Comparison of ENCODE assay signal across 8 cellular contexts in genomic region chr7:100396421-100396982, GRCh38. TPM values are rescaled to one million over a fixed set of nuclear protein-coding genes. Genes with fewer than 3 reads are reported as not detected.
DNase-seq lines count a peak whose midpoint lies in the region; ATAC-seq and TF ChIP-seq lines count a peak whose summit lies in the region.

No MANE protein-coding gene starts in this region.

- H4K91ac ChIP-seq in neuronal stem cell (ENCODE audit: low read depth, low read length, poor library complexity), result no peak overlapping the region

- CTCF ChIA-PET in Calu3 (lab: Charles Lee), result no interaction called here

- no peak overlapping the region for H3K23ac ChIP-seq in neuronal stem cell (ENCODE audit: low read depth, low read length, poor library complexity)

- H3K27me3 ChIP-seq in neuronal stem cell (ENCODE audit: control insufficient read depth in 3 of 3, insufficient read depth in 3 of 3, low read depth in 1 of 3, low read length in 3 of 3), result peaks cover 0 to 2% (median 0%) of the 10 kb centered on the region in 3 experiments

- TF ChIP-seq CTCF in lower leg skin (IDR thresholded peaks at IDR 0.05), result no peak
- TF ChIP-seq CTCF in Calu3 (IDR thresholded peaks at IDR 0.05; ENCODE audit: unreplicated experiment), result no peak

- no peak overlapping the region for H2AK5ac ChIP-seq in neuronal stem cell (ENCODE audit: low read depth, low read length)

- no peak overlapping the region for H3K14ac ChIP-seq in neuronal stem cell (ENCODE audit: low read length)

- H3K9ac ChIP-seq in neuronal stem cell (ENCODE audit: low read depth, low read length, poor library complexity), result no peak overlapping the region

- no peak overlapping the region for H3K4ac ChIP-seq in neuronal stem cell (ENCODE audit: low read length)

- no peak overlapping the region for H3K27ac ChIP-seq in neuronal stem cell (replicated peaks; ENCODE audit: low read length)

- no peaks in the 10 kb centered on the region for H3K36me3 Mint-ChIP-seq in Calu3 (ENCODE audit: insufficient read depth, unreplicated experiment)

- H3K4me1 Mint-ChIP-seq in Calu3 (ENCODE audit: low read depth, unreplicated experiment), result no peaks in the 10 kb centered on the region

- no peak overlapping the region for H3K18ac ChIP-seq in neuronal stem cell (ENCODE audit: low read length)

- DNase-seq in NOMO-1 (lab: John Stamatoyannopoulos, UW; ENCODE audit: unreplicated experiment in 2 of 2), result peak; percentile 97 to 100
- no peak for DNase-seq in left lobe of liver (ENCODE audit: low spot score)
- no peak for DNase-seq in lower leg skin (ENCODE audit: low spot score in 2 of 2)
- DNase-seq in Calu3, result no peak
- DNase-seq in DMS79 treated with DMSO at 0.1 percent for 48 hours (lab: John Stamatoyannopoulos, UW), result no peak
- DNase-seq in neuronal stem cell (ENCODE audit: low spot score), result no peak

- peaks cover 45% of the 10 kb centered on the region for H3K27me3 Mint-ChIP-seq in Calu3 (ENCODE audit: unreplicated experiment)

- ATAC-seq in GM18511 (IDR thresholded peaks at IDR 0.05; ENCODE audit: unreplicated experiment) (peak; percentile 92), HG02588 (IDR thresholded peaks at IDR 0.05; ENCODE audit: unreplicated experiment) (peak; percentile 84), left lobe of liver (peak; percentile 29)

- H2BK12ac ChIP-seq in neuronal stem cell (ENCODE audit: low read length), result no peak overlapping the region

- H3K27ac Mint-ChIP-seq in Calu3 (ENCODE audit: unreplicated experiment), result no peak overlapping the region

- no peaks in the 10 kb centered on the region for H3K79me1 ChIP-seq in neuronal stem cell (ENCODE audit: low read depth, low read length)

- H3K9me3 Mint-ChIP-seq in Calu3 (ENCODE audit: low read depth, unreplicated experiment), result no peaks in the 10 kb centered on the region

- H4K8ac ChIP-seq in neuronal stem cell (ENCODE audit: low read depth, low read length), result no peak overlapping the region

- H2AFZ ChIP-seq in neuronal stem cell (ENCODE audit: low read length), result no peak overlapping the region

- 73 to 78% methylated on average over 9 of the region's 9 CpGs for WGBS in lower leg skin, 2 donors
- WGBS in neuronal stem cell (ENCODE audit: extremely low coverage in 2 of 2, insufficient read length in 2 of 2, insufficient replicate concordance in 1 of 2), 2 donors, result no CpG with 5 or more reads among the region's 9 CpGs

- intact Hi-C loops in lower leg skin (cut with DNase I; ENCODE audit: low total_unique reads), result no loop called here
- intact Hi-C loops in Calu3 (cut with micrococcal nuclease; ENCODE audit: unreplicated experiment), result no loop called here

- peaks cover 0 to 8% of the 10 kb centered on the region in 2 donors for H3K4me1 ChIP-seq in neuronal stem cell (ENCODE audit: control insufficient read depth in 2 of 2, insufficient read depth in 1 of 2, low read depth in 1 of 2, low read length in 2 of 2)

- H3K4me3 ChIP-seq in lower leg skin (ENCODE audit: low read depth, poor library complexity, severe bottlenecking), result no peak overlapping the region
- H3K4me3 ChIP-seq in neuronal stem cell (ENCODE audit: low read length in 2 of 2), result no peak overlapping the region

- H2BK120ac ChIP-seq in neuronal stem cell (ENCODE audit: low read depth, low read length), result no peak overlapping the region

- no peaks in the 10 kb centered on the region for H3K36me3 ChIP-seq in neuronal stem cell (replicated peaks in 1 of 2; ENCODE audit: control insufficient read depth in 2 of 2, insufficient read depth in 2 of 2, low read length in 2 of 2)

- BruUV-seq in Calu3 (replicated peaks; lab: Mats Ljungman, UMichigan), result no TSS peak

- H3K4me2 ChIP-seq in neuronal stem cell (ENCODE audit: insufficient read depth, low read length, poor library complexity, severe bottlenecking), result no peak overlapping the region

- TF ChIP-seq POLR2A in lower leg skin (IDR thresholded peaks at IDR 0.05), result no peak

- no peaks in the 10 kb centered on the region for H3K9me3 ChIP-seq in neuronal stem cell (replicated peaks in 1 of 2; ENCODE audit: control insufficient read depth in 2 of 2, insufficient read depth in 1 of 2, low read depth in 1 of 2, low read length in 2 of 2)

- no peak overlapping the region for H2BK5ac ChIP-seq in neuronal stem cell (ENCODE audit: low read length)

- H2BK15ac ChIP-seq in neuronal stem cell (ENCODE audit: low read length), result no peak overlapping the region

- H3K4me3 Mint-ChIP-seq in Calu3 (ENCODE audit: low read depth, unreplicated experiment), result no peak overlapping the region

RNA-seq across cellular contexts. Expression of gene PILRA, which starts 23.2 kb away (rescaled TPM):
- total RNA-seq in left lobe of liver, result 1.4 TPM
- 1 to 10 TPM; 2.2 to 4.6 (median 3.4) TPM for total RNA-seq in lower leg skin
- total RNA-seq in Calu3 (2022), result 3.1 and 3.3 TPM in 2 replicates
- 4.9 TPM for polyA plus RNA-seq in neuronal stem cell (2013, experiment 1 of 2)
- 5.1 TPM for polyA plus RNA-seq in neuronal stem cell (2013, experiment 2 of 2)

RNA-seq across cellular contexts. Expression of gene ZCWPW1, which starts 32.0 kb away (rescaled TPM):
- total RNA-seq in left lobe of liver (4.4 TPM), lower leg skin (1 to 10 TPM; 2.2 to 6.3 (median 4.6) TPM), Calu3 (2022) (4.1 and 4.3 TPM in 2 replicates)
- 2.3 TPM for polyA plus RNA-seq in neuronal stem cell (2013, experiment 1 of 2)
- polyA plus RNA-seq in neuronal stem cell (2013, experiment 2 of 2), result 2.5 TPM

RNA-seq across cellular contexts. Expression of gene MEPCE, which starts 33.1 kb away (rescaled TPM):
- total RNA-seq in left lobe of liver (23.1 TPM), lower leg skin (10 to 100 TPM; 26.1 to 54.4 (median 37.4) TPM), Calu3 (2022) (26.1 and 30.6 TPM in 2 replicates)
- 17.9 TPM for polyA plus RNA-seq in neuronal stem cell (2013, experiment 1 of 2)
- 17.2 TPM for polyA plus RNA-seq in neuronal stem cell (2013, experiment 2 of 2)

RNA-seq across cellular contexts. Expression of gene PILRB, which starts 38.6 kb away (rescaled TPM):
- total RNA-seq in left lobe of liver (28.6 TPM), lower leg skin (10 to 100 TPM; 33.3 to 86.8 (median 47.3) TPM), Calu3 (2022) (40.0 and 40.4 TPM in 2 replicates)
- polyA plus RNA-seq in neuronal stem cell (2013, experiment 1 of 2), result 19.3 TPM
- 18.7 TPM for polyA plus RNA-seq in neuronal stem cell (2013, experiment 2 of 2)

RNA-seq across cellular contexts. Expression of gene PPP1R35, which starts 39.8 kb away (rescaled TPM):
- 13.8 TPM for total RNA-seq in left lobe of liver
- 10 to 100 TPM; 26.3 to 63.2 (median 46.6) TPM for total RNA-seq in lower leg skin
- total RNA-seq in Calu3 (2022), result 23.5 and 29.1 TPM in 2 replicates
- polyA plus RNA-seq in neuronal stem cell (2013, experiment 1 of 2), result 72.3 TPM
- polyA plus RNA-seq in neuronal stem cell (2013, experiment 2 of 2), result 69.0 TPM

Comparison
In these comparisons a context has a peak if more than half of its experiments do, and no peak if none do; other contexts are left out.
1. ATAC-seq: peak in every context shown above with its lines; median percentile 92 in GM18511; 84 in HG02588; 29 in left lobe of liver.
2. DNase-seq: peak in NOMO-1 (2 of 2); none in left lobe of liver (single experiment), lower leg skin (0 of 2), Calu3 (single experiment), DMS79 treated with DMSO at 0.1 percent for 48 hours (single experiment) and neuronal stem cell (single experiment).